Comparison of ENCODE assay signal across 23 cellular contexts in genomic region chr1:5998051-5998905, GRCh38. TPM values are rescaled to one million over a fixed set of nuclear protein-coding genes. Genes with fewer than 3 reads are reported as not detected.
DNase-seq lines count a peak whose midpoint lies in the region; ATAC-seq and TF ChIP-seq lines count a peak whose summit lies in the region.
"Had no signal": no experiment of that assay in that cellular context is flagged by ENCODE, and none has a peak within 500 bp of the region (broad histone marks: within the 10 kb centered on the region; RNA-seq: fewer than 3 reads in every experiment).

No MANE protein-coding gene starts in this region.

- TF ChIP-seq CTCF in dorsolateral prefrontal cortex (IDR thresholded peaks at IDR 0.05 in 54 of 56, conservative IDR thresholded peaks at IDR 0.05 in 2 of 56; ENCODE audit: low read depth in 1 of 56, partially characterized antibody in 56 of 56), result no peak
- TF ChIP-seq CTCF in natural killer cell (IDR thresholded peaks at IDR 0.05), result no peak

- ATAC-seq in natural killer cell (no peak), HG02973 (IDR thresholded peaks at IDR 0.05; ENCODE audit: unreplicated experiment) (no peak)
- ATAC-seq: GM12878, SK-N-SH treated with all-trans-retinoic acid at 6 μM for 48 hours had no signal

- H3K4me1 Mint-ChIP-seq in activated CD4-positive, alpha-beta T cell treated with anti-CD3 and anti-CD28 coated beads, Interleukin-2, amount 10 ng/mL, durations not matched to agents 24 days and 14 days, result peaks cover 23% of the 10 kb centered on the region
- peaks cover 21 to 60% (median 32%) of the 10 kb centered on the region in 4 donors for H3K4me1 Mint-ChIP-seq in CD4-positive, alpha-beta memory T cell
- H3K4me1 Mint-ChIP-seq in natural killer cell, result peaks cover 23 to 55% of the 10 kb centered on the region in 2 donors

- H3K27ac ChIP-seq in CD4-positive, alpha-beta memory T cell (ENCODE audit: low read depth, low read length), result no peak overlapping the region
- H3K27ac ChIP-seq in dorsolateral prefrontal cortex, result peak overlapping the region in 17 of 59 donors; percentile 2 to 66 (median 46)
- H3K27ac ChIP-seq: ascending aorta, hepatocyte, upper lobe of left lung had no signal

- peaks cover 46% of the 10 kb centered on the region for H3K4me1 ChIP-seq in CD4-positive, alpha-beta memory T cell (ENCODE audit: insufficient read depth, low read length)

- no peaks in the 10 kb centered on the region for H3K27me3 ChIP-seq in CD4-positive, alpha-beta memory T cell (ENCODE audit: insufficient read depth, low read length)
- no peaks in the 10 kb centered on the region for H3K27me3 ChIP-seq in dorsolateral prefrontal cortex
- H3K27me3 ChIP-seq: ascending aorta, MG63 had no signal

- no peak overlapping the region for H3K4me3 ChIP-seq in CD4-positive, alpha-beta memory T cell (ENCODE audit: low read length in 2 of 2)
- peak overlapping the region in 1 of 59 donors; percentile 12 for H3K4me3 ChIP-seq in dorsolateral prefrontal cortex
- H3K4me3 ChIP-seq: ascending aorta, GM12878, hepatocyte, MG63, upper lobe of left lung had no signal

- H3K4me3 Mint-ChIP-seq in activated CD4-positive, alpha-beta T cell treated with anti-CD3 and anti-CD28 coated beads, Interleukin-2, amount 10 ng/mL, durations not matched to agents 24 days and 14 days, result no peak overlapping the region
- H3K4me3 Mint-ChIP-seq in CD4-positive, alpha-beta memory T cell, result peak overlapping the region in 2 of 8 donors; percentile 20 to 53
- no peak overlapping the region for H3K4me3 Mint-ChIP-seq in natural killer cell

- no peaks in the 10 kb centered on the region for H3K27me3 Mint-ChIP-seq in activated CD4-positive, alpha-beta T cell treated with anti-CD3 and anti-CD28 coated beads, Interleukin-2, amount 10 ng/mL, durations not matched to agents 24 days and 14 days
- H3K27me3 Mint-ChIP-seq in CD4-positive, alpha-beta memory T cell, result no peaks in the 10 kb centered on the region
- H3K27me3 Mint-ChIP-seq in natural killer cell (ENCODE audit: low read depth in 2 of 2), result no peaks in the 10 kb centered on the region

- peaks cover 8% of the 10 kb centered on the region for H3K36me3 Mint-ChIP-seq in activated CD4-positive, alpha-beta T cell treated with anti-CD3 and anti-CD28 coated beads, Interleukin-2, amount 10 ng/mL, durations not matched to agents 24 days and 14 days (ENCODE audit: low read depth)
- peaks cover under 1 to 21% of the 10 kb centered on the region in 2 donors for H3K36me3 Mint-ChIP-seq in CD4-positive, alpha-beta memory T cell
- no peaks in the 10 kb centered on the region for H3K36me3 Mint-ChIP-seq in natural killer cell

- H3K9me3 ChIP-seq in CD4-positive, alpha-beta memory T cell (ENCODE audit: control insufficient read depth in 1 of 2, low read length in 2 of 2), result no peaks in the 10 kb centered on the region
- H3K9me3 ChIP-seq: ascending aorta, MG63, upper lobe of left lung had no signal

- DNase-seq in activated CD4-positive, alpha-beta T cell treated with anti-CD3 and anti-CD28 coated beads, Interleukin-2, amount 10 ng/mL, durations not matched to agents 24 days and 14 days, result no peak
- no peak for DNase-seq in activated CD4-positive, alpha-beta T cell treated with anti-CD3 and anti-CD28 coated beads for 1 hour
- no peak for DNase-seq in CD4-positive, alpha-beta memory T cell
- DNase-seq in dorsolateral prefrontal cortex, result peak in 7 of 10 donors; percentile 15 to 32 (median 18)
- DNase-seq in natural killer cell, result no peak
- DNase-seq in NCI-H1105 (lab: John Stamatoyannopoulos, UW), result no peak
- DNase-seq in DMS79 (lab: John Stamatoyannopoulos, UW), result no peak
- DNase-seq: 8988T, AML-193, foreskin melanocyte, HCEC 1CT, immature natural killer cell, MG63, NCI-H1436, NCI-H510A, occipital lobe, T1000 had no signal

- POLR2A ChIA-PET in CD4-positive, alpha-beta memory T cell (lab: Charles Lee; ENCODE audit: partially characterized antibody), result no interaction called here

- H3K9me3 Mint-ChIP-seq in activated CD4-positive, alpha-beta T cell treated with anti-CD3 and anti-CD28 coated beads, Interleukin-2, amount 10 ng/mL, durations not matched to agents 24 days and 14 days, result no peaks in the 10 kb centered on the region
- no peaks in the 10 kb centered on the region for H3K9me3 Mint-ChIP-seq in CD4-positive, alpha-beta memory T cell
- no peaks in the 10 kb centered on the region for H3K9me3 Mint-ChIP-seq in natural killer cell
- H3K9me3 Mint-ChIP-seq: immature natural killer cell had no signal

- no peaks in the 10 kb centered on the region for H3K36me3 ChIP-seq in CD4-positive, alpha-beta memory T cell (ENCODE audit: insufficient read depth, low read length)
- H3K36me3 ChIP-seq: ascending aorta, MG63, upper lobe of left lung had no signal

- H3K27ac Mint-ChIP-seq in activated CD4-positive, alpha-beta T cell treated with anti-CD3 and anti-CD28 coated beads, Interleukin-2, amount 10 ng/mL, durations not matched to agents 24 days and 14 days, result peak overlapping the region; percentile 30
- H3K27ac Mint-ChIP-seq in CD4-positive, alpha-beta memory T cell, result peak overlapping the region; percentile 21 to 79 (median 70)
- peak overlapping the region; percentile 31 to 65 for H3K27ac Mint-ChIP-seq in natural killer cell

- CTCF ChIA-PET in CD4-positive, alpha-beta memory T cell (lab: Charles Lee; ENCODE audit: partially characterized antibody), result no interaction called here

- intact Hi-C loops in activated CD4-positive, alpha-beta T cell treated with anti-CD3 and anti-CD28 coated beads, Interleukin-2, amount 10 ng/mL, durations not matched to agents 24 days and 14 days (cut with micrococcal nuclease), result loop anchor here (10.0 kb wide), 2 partner anchors 397 to 787 kb away; partner anchors contain the start of genes ACOT7 and CAMTA1
- intact Hi-C loops in CD4-positive, alpha-beta memory T cell (cut with micrococcal nuclease), result no loop called here
- intact Hi-C loops in dorsolateral prefrontal cortex (cut with DNase I) (loop anchor here in 1 of 2 donors (10.0 kb wide), 1 partner anchor 207 kb away; the partner anchor contains the start of gene RNF207), natural killer cell (cut with micrococcal nuclease) (no loop called here)

RNA-seq across cellular contexts. Expression of gene NPHP4, which starts 6.1 kb away (rescaled TPM):
- total RNA-seq in activated CD4-positive, alpha-beta T cell treated with anti-CD3 and anti-CD28 coated beads, Interleukin-2, amount 10 ng/mL, durations not matched to agents 24 days and 14 days, result 20.0 and 21.0 TPM in 2 replicates
- 1 to 10 TPM; 7.6 to 9.6 TPM for total RNA-seq in CD4-positive, alpha-beta memory T cell
- 1 to 10 TPM; 1.0 to 1.1 TPM for polyA plus RNA-seq in CD4-positive, alpha-beta memory T cell
- 10 to 100 TPM; 19.7 to 55.4 (median 34.0) TPM for total RNA-seq in dorsolateral prefrontal cortex
- 10 to 100 TPM in 2 of 3 donors, 1 to 10 TPM in 1; 6.3 to 14.7 (median 10.1) TPM for total RNA-seq in natural killer cell

RNA-seq across cellular contexts. Expression of gene KCNAB2, which starts 47.4 kb away (rescaled TPM):
- 261 and 262 TPM in 2 replicates for total RNA-seq in activated CD4-positive, alpha-beta T cell treated with anti-CD3 and anti-CD28 coated beads, Interleukin-2, amount 10 ng/mL, durations not matched to agents 24 days and 14 days
- total RNA-seq in CD4-positive, alpha-beta memory T cell, result 100 to 1,000 TPM; 188 to 197 TPM
- 10 to 100 TPM; 20.9 to 53.6 TPM for polyA plus RNA-seq in CD4-positive, alpha-beta memory T cell
- total RNA-seq in dorsolateral prefrontal cortex (100 to 1,000 TPM in 119 of 120 experiments, 10 to 100 TPM in 1; 82.3 to 377 (median 285) TPM), natural killer cell (100 to 1,000 TPM; 387 to 749 (median 430) TPM)

Comparison
In these comparisons a context has a peak if more than half of its experiments do, and no peak if none do; other contexts are left out.
1. DNase-seq: peak in dorsolateral prefrontal cortex (7 of 10); none in activated CD4-positive, alpha-beta T cell treated with anti-CD3 and anti-CD28 coated beads, Interleukin-2, amount 10 ng/mL, durations not matched to agents 24 days and 14 days (single experiment), activated CD4-positive, alpha-beta T cell treated with anti-CD3 and anti-CD28 coated beads for 1 hour (single experiment), CD4-positive, alpha-beta memory T cell (0 of 5), natural killer cell (single experiment), NCI-H1105 (single experiment) and DMS79 (single experiment).
2. Peak in every context shown above with its lines, with median percentiles within 50 percentile points of each other: H3K27ac Mint-ChIP-seq.